ENCODE assay signal across 10 cellular contexts in genomic region chr1:145992502-145992936, GRCh38. TPM values are rescaled to one million over a fixed set of nuclear protein-coding genes. Genes with fewer than 3 reads are reported as not detected.
DNase-seq lines count a peak whose midpoint lies in the region; FAIRE-seq and TF ChIP-seq lines count a peak whose summit lies in the region.
"Had no signal": no experiment of that assay in that cellular context is flagged by ENCODE, and none has a peak within 500 bp of the region (broad histone marks: within the 10 kb centered on the region; RNA-seq: fewer than 3 reads in every experiment).

No MANE protein-coding gene starts in this region.

- WGBS in mammary epithelial cell (ENCODE audit: low coverage, missing lambda C conversion rate) = 100% methylated on average over 1 of the region's 1 CpG
- WGBS in urinary bladder = 76% methylated on average over 1 of the region's 1 CpG

- H3K36me3 Mint-ChIP-seq in MCF 10A (ENCODE audit: insufficient read depth, unreplicated experiment) = peaks cover 79% of the 10 kb centered on the region

- no peak overlapping the region for H3K27ac ChIP-seq in mammary epithelial cell (ENCODE audit: insufficient read depth, low read depth, low read length)
- peak overlapping the region; percentile 98 for H3K27ac ChIP-seq in muscle layer of colon (ENCODE audit: low read depth, low read length)
- H3K27ac ChIP-seq in urinary bladder (ENCODE audit: low read depth) = no peak overlapping the region

- H3K4me1 Mint-ChIP-seq in MCF 10A (ENCODE audit: insufficient read depth, unreplicated experiment) = peaks cover 22% of the 10 kb centered on the region

- POLR2A ChIA-PET in MCF 10A (lab: Yijun Ruan, JAX) (interaction anchor here (0.6 to 28.8 kb wide), 9 partner anchors 6 to 101 kb away, joined by 3 to 1309 read pairs (median 109); partner anchors contain the start of genes ANKRD34A, LIX1L, POLR3GL and RBM8A), HEK293T (lab: Yijun Ruan, JAX) (interaction anchor here (0.6 to 8.2 kb wide), 6 partner anchors 11 to 65 kb away, joined by 3 to 115 read pairs (median 12); partner anchors contain the start of genes ANKRD34A, POLR3GL and RBM8A)

- FAIRE-seq in bronchial epithelial cell (lab: Jason Lieb, UNC) = no peak

- intact Hi-C loops in MCF 10A (cut with micrococcal nuclease) = no loop called here
- intact Hi-C loops in mammary epithelial cell (cut with micrococcal nuclease) = no loop called here
- intact Hi-C loops in posterior vena cava (cut with DNase I) = no loop called here

- H3K4me1 ChIP-seq in mammary epithelial cell (ENCODE audit: insufficient read depth, low read length) = peaks cover 24% of the 10 kb centered on the region
- peaks cover 33% of the 10 kb centered on the region for H3K4me1 ChIP-seq in muscle layer of colon (ENCODE audit: insufficient read depth, low read length)
- H3K4me1 ChIP-seq in urinary bladder (ENCODE audit: insufficient read depth) = no peaks in the 10 kb centered on the region

- dilution Hi-C loops in mammary epithelial cell (cut with HindIII; ENCODE audit: low sequenced_read_pairs) = no loop called here

- H3K9ac ChIP-seq in mammary epithelial cell (ENCODE audit: insufficient read depth, low read length) = no peak overlapping the region
- peak overlapping the region; percentile 99 for H3K9ac ChIP-seq in muscle layer of colon (ENCODE audit: low read length)

- CTCF ChIA-PET in MCF 10A (lab: Yijun Ruan, JAX) (interaction anchor here (0.9 to 24.2 kb wide), 5 partner anchors 14 to 40 kb away, joined by 4 to 773 read pairs (median 6); partner anchors contain the start of genes ANKRD34A, HJV and POLR3GL), mammary epithelial cell (lab: Charles Lee; ENCODE audit: low non-redundant PET) (no interaction called here), HEK293T (lab: Yijun Ruan, JAX) (interaction anchor here (0.8 to 3.0 kb wide), 2 partner anchors 14 to 15 kb away, joined by 3 to 13 read pairs; no protein-coding TSS in a partner anchor)

- peak overlapping the region; percentile 95 for H3K27ac Mint-ChIP-seq in MCF 10A (ENCODE audit: low read depth, unreplicated experiment)

- in situ Hi-C loops in mammary epithelial cell (cut with MboI; ENCODE audit: low sequenced_read_pairs in 2 of 2) = no loop called here

- no peaks in the 10 kb centered on the region for H4K20me1 ChIP-seq in mammary epithelial cell (ENCODE audit: insufficient read depth, low read length)

- H3K9me3 ChIP-seq in mammary epithelial cell (replicated peaks; ENCODE audit: insufficient read depth, low read length) (no peaks in the 10 kb centered on the region), muscle layer of colon (ENCODE audit: low read length) (no peaks in the 10 kb centered on the region)
- H3K9me3 ChIP-seq: HAP-1, mucosa of descending colon had no signal

- no peaks in the 10 kb centered on the region for H3K9me3 Mint-ChIP-seq in MCF 10A (ENCODE audit: unreplicated experiment)

- no peak overlapping the region for H3K4me2 ChIP-seq in mammary epithelial cell (ENCODE audit: insufficient read depth, low read depth, low read length)

- H3K36me3 ChIP-seq in mammary epithelial cell (ENCODE audit: insufficient read depth, low read length) (peaks cover 20% of the 10 kb centered on the region), bronchial epithelial cell (ENCODE audit: control insufficient read depth, insufficient read depth, low read length) (peaks cover 20% of the 10 kb centered on the region), muscle layer of colon (ENCODE audit: insufficient read depth, low read length) (peaks cover 36% of the 10 kb centered on the region), urinary bladder (ENCODE audit: insufficient read depth) (peaks cover 14% of the 10 kb centered on the region)

- H3K27me3 Mint-ChIP-seq in MCF 10A (ENCODE audit: insufficient read depth, unreplicated experiment) = no peaks in the 10 kb centered on the region

- peaks cover 36% of the 10 kb centered on the region for H3K79me2 ChIP-seq in mammary epithelial cell (ENCODE audit: insufficient read depth, low read length)

- no peak overlapping the region for H2AFZ ChIP-seq in mammary epithelial cell (ENCODE audit: low read depth, low read length)

- no peak overlapping the region for H3K4me3 ChIP-seq in mammary epithelial cell (replicated peaks in 1 of 3; ENCODE audit: insufficient read depth in 1 of 3, low read depth in 2 of 3, low read length in 3 of 3)
- H3K4me3 ChIP-seq in bronchial epithelial cell (ENCODE audit: low read depth, low read length) = peak overlapping the region; percentile 8
- peak overlapping the region; percentile 80 to 99 for H3K4me3 ChIP-seq in muscle layer of colon (ENCODE audit: low read depth in 1 of 2, low read length in 2 of 2)
- H3K4me3 ChIP-seq in urinary bladder (ENCODE audit: low read depth, low read length) = peak overlapping the region; percentile 82
- H3K4me3 ChIP-seq: HAP-1 had no signal

- DNase-seq in MCF 10A (ENCODE audit: unreplicated experiment) (no peak), mammary epithelial cell (no peak), bronchial epithelial cell (ENCODE audit: low read depth) (no peak), ureter (ENCODE audit: low spot score) (no peak), HEK293T (ENCODE audit: extremely low spot score) (no peak), posterior vena cava (ENCODE audit: low spot score) (no peak)
- DNase-seq: mucosa of descending colon had no signal

- BruUV-seq in MCF 10A (replicated peaks; lab: Mats Ljungman, UMichigan) = no TSS peak
- BruUV-seq in mammary epithelial cell (replicated peaks; lab: Mats Ljungman, UMichigan) = no TSS peak

- H3K4me3 Mint-ChIP-seq in MCF 10A (ENCODE audit: unreplicated experiment) = peak overlapping the region; percentile 89

- H3K27me3 ChIP-seq in mammary epithelial cell (ENCODE audit: insufficient read depth, low read length) (no peaks in the 10 kb centered on the region), bronchial epithelial cell (ENCODE audit: control insufficient read depth, insufficient read depth, low read length) (no peaks in the 10 kb centered on the region), muscle layer of colon (ENCODE audit: control insufficient read depth in 1 of 2, insufficient read depth in 2 of 2, low read length in 2 of 2) (no peaks in the 10 kb centered on the region)

- no peak for TF ChIP-seq CTCF in MCF 10A (IDR thresholded peaks at IDR 0.05; ENCODE audit: unreplicated experiment)
- no peak for TF ChIP-seq CTCF in mammary epithelial cell (conservative IDR thresholded peaks at IDR 0.05 in 1 of 2, IDR thresholded peaks at IDR 0.05 in 1 of 2; ENCODE audit: extremely low read depth in 1 of 2, insufficient read depth in 1 of 2, low read depth in 1 of 2, low read length in 2 of 2)
- no peak for TF ChIP-seq CTCF in bronchial epithelial cell (IDR thresholded peaks at IDR 0.05; ENCODE audit: insufficient read depth, low read length, severe bottlenecking)

TF ChIP-seq in HEK293T, 16 proteins besides CTCF, POLR2A, EP300 and RAD21:
- no peak for TF ChIP-seq FOXA1 (IDR thresholded peaks at IDR 0.05)
- no peak for TF ChIP-seq HDGF (IDR thresholded peaks at IDR 0.05; ENCODE audit: borderline replicate concordance)

RNA-seq across cellular contexts. Expression of gene TXNIP, which starts 3.9 kb away (rescaled TPM):
- total RNA-seq in MCF 10A (2022) (576 and 599 TPM in 2 replicates), mammary epithelial cell (100 to 1,000 TPM in 1 of 2 donors, 10 to 100 TPM in 1; 92.8 to 355 TPM), bronchial epithelial cell (9.0 and 913 TPM in 2 replicates), urinary bladder (920 TPM), ureter (744 TPM), posterior vena cava (100 to 1,000 TPM; 393 to 441 TPM)
- polyA plus RNA-seq in mammary epithelial cell (56.2 TPM), urinary bladder (1,029 TPM)
- 73.1 TPM for polyA minus RNA-seq in mammary epithelial cell

RNA-seq across cellular contexts. Expression of gene POLR3GL, which starts 28.0 kb away (rescaled TPM):
- total RNA-seq in MCF 10A (2022) (17.6 and 20.9 TPM in 2 replicates), mammary epithelial cell (10 to 100 TPM in 1 of 2 donors, 1 to 10 TPM in 1; 4.7 to 10.0 TPM), bronchial epithelial cell (4.7 and 11.0 TPM in 2 replicates), urinary bladder (16.5 TPM), ureter (21.0 TPM), posterior vena cava (10 to 100 TPM; 22.8 to 23.8 TPM)
- polyA plus RNA-seq in mammary epithelial cell (7.3 TPM), urinary bladder (46.6 TPM)
- polyA minus RNA-seq in mammary epithelial cell = 10.9 TPM

RNA-seq across cellular contexts. Expression of gene ANKRD34A, which starts 28.1 kb away (rescaled TPM):
- total RNA-seq in MCF 10A (2022) (2.6 and 3.1 TPM in 2 replicates), mammary epithelial cell (1 to 10 TPM; 1.3 to 1.6 TPM), bronchial epithelial cell (under 0.01 TPM in 2 replicates), urinary bladder (0.21 TPM), ureter (0.47 TPM), posterior vena cava (1 to 10 TPM; 2.3 TPM)
- polyA plus RNA-seq in mammary epithelial cell (1.1 TPM), urinary bladder (1.4 TPM)
- 0.21 TPM for polyA minus RNA-seq in mammary epithelial cell

RNA-seq across cellular contexts. Expression of gene HJV, which starts 29.0 kb away (rescaled TPM):
- total RNA-seq in MCF 10A (2022) = not detected in 2 replicates
- total RNA-seq in mammary epithelial cell = not detected
- not detected for polyA plus RNA-seq in mammary epithelial cell
- polyA minus RNA-seq in mammary epithelial cell = not detected
- not detected in 2 replicates for total RNA-seq in bronchial epithelial cell
- total RNA-seq in urinary bladder = 9.4 TPM
- 0.11 TPM for polyA plus RNA-seq in urinary bladder
- total RNA-seq in ureter = not detected
- total RNA-seq in posterior vena cava = not detected
- total RNA-seq: mucosa of descending colon had no signal

RNA-seq across cellular contexts. Expression of gene LIX1L, which starts 34.7 kb away (rescaled TPM):
- total RNA-seq in MCF 10A (2022) (40.1 and 42.1 TPM in 2 replicates), mammary epithelial cell (10 to 100 TPM; 16.0 TPM), bronchial epithelial cell (1.8 and 3.4 TPM in 2 replicates), urinary bladder (29.6 TPM), ureter (24.7 TPM), posterior vena cava (10 to 100 TPM; 45.5 to 45.8 TPM)
- polyA plus RNA-seq in mammary epithelial cell (22.8 TPM), urinary bladder (25.6 TPM)
- polyA minus RNA-seq in mammary epithelial cell = 27.2 TPM

Comparison
In these comparisons a context has a peak if more than half of its experiments do, and no peak if none do; other contexts are left out.
1. H3K4me3 ChIP-seq: peak in bronchial epithelial cell (single experiment), muscle layer of colon (2 of 2) and urinary bladder (single experiment); none in mammary epithelial cell (0 of 3).